8 cellular contexts compared by ENCODE assay signal in the genomic region with DNA sequence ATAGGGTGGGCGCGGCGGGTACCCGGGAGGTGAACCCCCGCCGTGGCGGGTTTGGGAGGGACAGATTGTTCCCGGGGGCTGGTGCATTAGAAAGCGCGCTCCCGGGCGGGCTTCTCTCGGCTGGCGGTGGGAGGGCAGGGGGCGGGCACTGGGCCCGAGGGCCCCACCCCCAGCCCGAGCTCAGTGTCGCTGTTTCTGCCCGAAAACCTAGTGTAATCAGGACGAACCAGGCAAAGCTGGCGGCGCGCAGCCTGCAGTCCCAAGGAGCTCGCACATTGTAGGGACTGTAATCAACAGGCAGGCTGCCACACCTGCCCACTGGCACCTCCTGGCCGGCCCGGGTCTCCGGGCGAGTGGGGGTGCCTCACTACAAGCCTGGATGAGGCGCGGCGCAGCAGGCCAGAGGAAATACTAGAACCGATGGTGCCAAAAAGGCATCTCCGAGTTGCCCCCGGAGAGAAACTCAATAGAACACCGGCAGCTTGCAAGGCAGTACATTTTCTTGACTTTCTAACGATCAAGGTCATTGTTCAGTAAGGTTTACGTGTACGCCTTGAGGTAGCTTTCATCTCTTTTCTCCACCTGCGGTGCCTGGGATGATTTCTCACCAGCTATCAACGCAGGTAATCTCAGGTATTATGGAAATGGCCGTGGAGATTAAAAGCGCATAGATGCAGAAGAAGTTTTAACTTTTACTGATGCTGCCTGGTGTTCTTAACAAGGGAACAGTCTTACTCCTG. TPM values are rescaled to one million over a fixed set of nuclear protein-coding genes. Genes with fewer than 3 reads are reported as not detected.
DNase-seq lines count a peak whose midpoint lies in the region; ATAC-seq and TF ChIP-seq lines count a peak whose summit lies in the region.

No MANE protein-coding gene starts in this region.

- no peak for ATAC-seq in GM21515 (IDR thresholded peaks at IDR 0.05; ENCODE audit: unreplicated experiment)

- TF ChIP-seq CTCF in GM20000 (IDR thresholded peaks at IDR 0.05; ENCODE audit: extremely low read depth, missing control alignments) = no peak

- peak; percentile 47 for DNase-seq in AG20443 (ENCODE audit: low spot score)
- peak; percentile 70 for DNase-seq in GM20000 (ENCODE audit: low spot score)
- DNase-seq in NCI-H2196 treated with DMSO at 0.1 percent for 48 hours (lab: John Stamatoyannopoulos, UW; ENCODE audit: unreplicated experiment) = peak; percentile 54
- peak; percentile 68 to 75 for DNase-seq in activated CD4-positive, alpha-beta T cell treated with anti-CD3 and anti-CD28 coated beads, Interleukin-2, amount 50 U/mL, for 48 hours
- peak; percentile 34 for DNase-seq in effector CD4-positive, alpha-beta T cell
- DNase-seq in mucosa of gallbladder (ENCODE audit: low spot score) = peak; percentile 26
- DNase-seq in stimulated activated CD8-positive, alpha-beta memory T cell treated with anti-CD3 and anti-CD28 coated beads, Interleukin-4, amount 100 ng/mL, for 24 hours (ENCODE audit: low read depth) = peak; percentile 43

RNA-seq across cellular contexts. Expression of a gene that starts 0.8 kb away (rescaled TPM):
- total RNA-seq in mucosa of gallbladder = 3.1 TPM

RNA-seq across cellular contexts. Expression of a gene that starts 33.7 kb away (rescaled TPM):
- 58.7 TPM for total RNA-seq in mucosa of gallbladder
